Comparison of ENCODE assay signal across 10 cellular contexts in genomic region chr14:91412939-91413338, GRCh38. TPM values are rescaled to one million over a fixed set of nuclear protein-coding genes. Genes with fewer than 3 reads are reported as not detected.
DNase-seq lines count a peak whose midpoint lies in the region; ATAC-seq and TF ChIP-seq lines count a peak whose summit lies in the region.
"Had no signal": no experiment of that assay in that cellular context is flagged by ENCODE, and none has a peak within 500 bp of the region (broad histone marks: within the 10 kb centered on the region; RNA-seq: fewer than 3 reads in every experiment).

No MANE protein-coding gene starts in this region.

- H3T11ph ChIP-seq in H9 (ENCODE audit: low read length): no peak overlapping the region

- H3K27ac Mint-ChIP-seq in H9 (peak overlapping the region; percentile 10 to 93 (median 26); a peak in 6 of 7 replicates), memory B cell (peak overlapping the region; percentile 99)
- H3K27ac Mint-ChIP-seq in activated T-cell treated with anti-CD3 and anti-CD28 coated beads, Interleukin-2, amount 50 U/mL, for 72 hours: peak overlapping the region; percentile 92

- H3K36me3 Mint-ChIP-seq in H9 (ENCODE audit: insufficient read depth in 1 of 3, low read depth in 3 of 3) (peaks cover 2 to 38% (median 14%) of the 10 kb centered on the region in 3 experiments), memory B cell (peaks cover 33% of the 10 kb centered on the region)
- peaks cover 22 to 30% of the 10 kb centered on the region in 2 donors for H3K36me3 Mint-ChIP-seq in activated T-cell treated with anti-CD3 and anti-CD28 coated beads, Interleukin-2, amount 50 U/mL, for 72 hours (ENCODE audit: insufficient read depth in 2 of 2)

- H3K9me3 ChIP-seq in BLaER1 treated with 17β-estradiol and CSF1 and Interleukin-3, amounts not matched to agents 10 nM and 100 nM (replicated peaks in 1 of 11): no peaks in the 10 kb centered on the region
- no peaks in the 10 kb centered on the region for H3K9me3 ChIP-seq in H9 (ENCODE audit: control insufficient read depth, low read depth, low read length)
- H3K9me3 ChIP-seq: adrenal gland had no signal

- DNase-seq in H9: no peak
- DNase-seq in activated T-cell treated with anti-CD3 and anti-CD28 coated beads, Interleukin-2, amount 50 U/mL, for 72 hours: no peak
- no peak for DNase-seq in memory B cell (ENCODE audit: low spot score in 2 of 2)
- no peak for DNase-seq in GF-D8 (lab: John Stamatoyannopoulos, UW)
- no peak for DNase-seq in HPDE6-E6E7 (ENCODE audit: extremely low spot score)
- DNase-seq: adrenal gland, foreskin keratinocyte had no signal

- no peaks in the 10 kb centered on the region for H3K79me1 ChIP-seq in H9 (ENCODE audit: insufficient read depth, low read depth, low read length, poor library complexity, severe bottlenecking)

- H3K14ac ChIP-seq in H9 (ENCODE audit: insufficient read depth, low read length): no peak overlapping the region

- H3K36me3 ChIP-seq in BLaER1 treated with 17β-estradiol and CSF1 and Interleukin-3, amounts not matched to agents 10 nM and 100 nM: peaks cover 0 to 40% (median 15%) of the 10 kb centered on the region in 11 experiments; a peak in 16 of 22 replicates
- H3K36me3 ChIP-seq: adrenal gland had no signal

- H2AFZ ChIP-seq in H9 (ENCODE audit: low read length): no peak overlapping the region

- peaks cover 10% of the 10 kb centered on the region; the same call in 1 of the 2 replicates for H3K79me2 ChIP-seq in H9 (ENCODE audit: insufficient read depth, low read length)

- no peak overlapping the region for H3K56ac ChIP-seq in H9 (ENCODE audit: insufficient read length, low read depth, low read length)

- H3K23ac ChIP-seq in H9 (ENCODE audit: insufficient read length, low read depth, low read length): no peak overlapping the region

- H2BK12ac ChIP-seq in H9 (ENCODE audit: insufficient read length, low read depth, low read length): no peak overlapping the region

- no peak overlapping the region for H2AK5ac ChIP-seq in H9 (ENCODE audit: insufficient read length, low read length)

- no peak overlapping the region for H2BK20ac ChIP-seq in H9 (ENCODE audit: low read depth, low read length, poor library complexity, severe bottlenecking)

- peak overlapping the region; percentile 61 for H3K18ac ChIP-seq in H9 (ENCODE audit: insufficient read length, low read depth, low read length)

- H2BK120ac ChIP-seq in H9 (ENCODE audit: low read depth, low read length, poor library complexity, severe bottlenecking): no peak overlapping the region

- TF ChIP-seq CTCF in H9 (conservative IDR thresholded peaks at IDR 0.05): no peak

- H3K4me2 ChIP-seq in BLaER1 treated with 17β-estradiol and CSF1 and Interleukin-3, amounts not matched to agents 10 nM and 100 nM: peak overlapping the region in 7 of 11 experiments; percentile 3 to 99 (median 90); a peak in 9 of 22 replicates
- no peak overlapping the region for H3K4me2 ChIP-seq in H9 (ENCODE audit: insufficient read depth, insufficient read length, low read length)

- H3K4me1 ChIP-seq in BLaER1 treated with 17β-estradiol and CSF1 and Interleukin-3, amounts not matched to agents 10 nM and 100 nM: peaks cover 62 to 89% (median 81%) of the 10 kb centered on the region in 10 experiments
- peaks cover 11% of the 10 kb centered on the region; the same call in 1 of the 2 replicates for H3K4me1 ChIP-seq in H9 (ENCODE audit: insufficient read depth, low read length)

- no peak overlapping the region for H4K91ac ChIP-seq in H9 (ENCODE audit: insufficient read length, low read depth, low read length)

- no peak overlapping the region for H3K4me3 ChIP-seq in BLaER1 treated with 17β-estradiol and CSF1 and Interleukin-3, amounts not matched to agents 10 nM and 100 nM
- H3K4me3 ChIP-seq: adrenal gland had no signal

- H3K9me3 Mint-ChIP-seq in H9 (no peaks in the 10 kb centered on the region), memory B cell (no peaks in the 10 kb centered on the region)
- H3K9me3 Mint-ChIP-seq in activated T-cell treated with anti-CD3 and anti-CD28 coated beads, Interleukin-2, amount 50 U/mL, for 72 hours: no peaks in the 10 kb centered on the region

- H3K27ac ChIP-seq in BLaER1 treated with 17β-estradiol and CSF1 and Interleukin-3, amounts not matched to agents 10 nM and 100 nM: no peak overlapping the region
- H3K27ac ChIP-seq in H9 (ENCODE audit: insufficient read length, low read depth, low read length): no peak overlapping the region
- H3K27ac ChIP-seq: adrenal gland, foreskin keratinocyte had no signal

- no peak overlapping the region for H3K4ac ChIP-seq in H9 (ENCODE audit: low read depth, low read length)

- no peak overlapping the region for H3K9ac ChIP-seq in BLaER1 treated with 17β-estradiol and CSF1 and Interleukin-3, amounts not matched to agents 10 nM and 100 nM
- no peak overlapping the region for H3K9ac ChIP-seq in H9 (ENCODE audit: extremely low read depth, insufficient read length, low read length)

- peaks cover 0 to 74% (median 50%) of the 10 kb centered on the region in 11 experiments; a peak in 17 of 22 replicates for H4K20me1 ChIP-seq in BLaER1 treated with 17β-estradiol and CSF1 and Interleukin-3, amounts not matched to agents 10 nM and 100 nM
- H4K20me1 ChIP-seq in H9 (ENCODE audit: control insufficient read depth, insufficient read depth, insufficient read length): peaks cover 4% of the 10 kb centered on the region

- H3K4me1 Mint-ChIP-seq in H9 (peaks cover 57 to 60% of the 10 kb centered on the region in 2 experiments), memory B cell (peaks cover 57% of the 10 kb centered on the region)
- H3K4me1 Mint-ChIP-seq in activated T-cell treated with anti-CD3 and anti-CD28 coated beads, Interleukin-2, amount 50 U/mL, for 72 hours (ENCODE audit: low read depth): peaks cover 76% of the 10 kb centered on the region

- WGBS in H9 (ENCODE audit: extremely low coverage, insufficient read length, low lambda C conversion rate): no CpG with 5 or more reads among the region's 5 CpGs

- H3K27me3 Mint-ChIP-seq in H9 (ENCODE audit: low read depth) (no peaks in the 10 kb centered on the region), memory B cell (no peaks in the 10 kb centered on the region)
- H3K27me3 Mint-ChIP-seq in activated T-cell treated with anti-CD3 and anti-CD28 coated beads, Interleukin-2, amount 50 U/mL, for 72 hours (ENCODE audit: low read depth): no peaks in the 10 kb centered on the region

- ATAC-seq in activated T-cell treated with anti-CD3 and anti-CD28 coated beads, Interleukin-2, amount 50 U/mL, for 72 hours (replicated peaks in 1 of 2): no peak
- ATAC-seq in memory B cell (ENCODE audit: low read depth): no peak
- ATAC-seq in HG02938 (IDR thresholded peaks at IDR 0.05; ENCODE audit: unreplicated experiment): no peak
- no peak for ATAC-seq in GM19035 (IDR thresholded peaks at IDR 0.05; ENCODE audit: unreplicated experiment)

- H4K8ac ChIP-seq in H9 (replicated peaks; ENCODE audit: insufficient read length, low read depth, low read length): no peak overlapping the region

- H2BK5ac ChIP-seq in H9 (ENCODE audit: insufficient read length, low read length): no peak overlapping the region

- H4K5ac ChIP-seq in H9 (ENCODE audit: insufficient read length, low read depth, low read length): no peak overlapping the region

- H3K27me3 ChIP-seq in BLaER1 treated with 17β-estradiol and CSF1 and Interleukin-3, amounts not matched to agents 10 nM and 100 nM: no peaks in the 10 kb centered on the region
- H3K27me3 ChIP-seq in H9 (ENCODE audit: insufficient read depth, low read length): no peaks in the 10 kb centered on the region
- H3K27me3 ChIP-seq: adrenal gland, foreskin keratinocyte had no signal

- no peak overlapping the region; a peak in 1 of 5 replicates for H3K4me3 Mint-ChIP-seq in H9
- H3K4me3 Mint-ChIP-seq in activated T-cell treated with anti-CD3 and anti-CD28 coated beads, Interleukin-2, amount 50 U/mL, for 72 hours: peak overlapping the region; percentile 97 to 98
- H3K4me3 Mint-ChIP-seq in memory B cell: peak overlapping the region; percentile 100

- H3K23me2 ChIP-seq in H9 (ENCODE audit: insufficient read length, low read depth, low read length, poor library complexity, severe bottlenecking): peaks cover 9% of the 10 kb centered on the region

- no peak overlapping the region for H2BK15ac ChIP-seq in H9 (ENCODE audit: low read depth, low read length)

RNA-seq across cellular contexts. Expression of gene CCDC88C, which starts 4.7 kb away (rescaled TPM):
- total RNA-seq in H9 (2021): 46.6 and 52.4 TPM in 2 replicates
- total RNA-seq in activated T-cell treated with anti-CD3 and anti-CD28 coated beads, Interleukin-2, amount 50 U/mL, for 72 hours: 100 to 1,000 TPM; 103 to 111 TPM

Comparison
In these comparisons a context has a peak if more than half of its experiments do, and no peak if none do; other contexts are left out.
1. H3K27ac Mint-ChIP-seq: peak in every context shown above with its lines; median percentile 99 in memory B cell; 92 in activated T-cell treated with anti-CD3 and anti-CD28 coated beads, Interleukin-2, amount 50 U/mL, for 72 hours; 26 in H9.
2. H3K4me3 Mint-ChIP-seq: peak in activated T-cell treated with anti-CD3 and anti-CD28 coated beads, Interleukin-2, amount 50 U/mL, for 72 hours (2 of 2) and memory B cell (single experiment); none in H9 (0 of 2).